Comparison of ENCODE assay signal across 7 cellular contexts in genomic region chr18:74497778-74498177, GRCh38. TPM values are rescaled to one million over a fixed set of nuclear protein-coding genes. Genes with fewer than 3 reads are reported as not detected.
DNase-seq lines count a peak whose midpoint lies in the region; FAIRE-seq and TF ChIP-seq lines count a peak whose summit lies in the region.

No MANE protein-coding gene starts in this region.

- no peaks in the 10 kb centered on the region for H3K9me3 ChIP-seq in trophoblast cell (ENCODE audit: insufficient read depth, low read depth, low read length)

- no peak overlapping the region for H4K12ac ChIP-seq in trophoblast cell (ENCODE audit: low read depth, low read length)

- H3K36me3 ChIP-seq in trophoblast cell (ENCODE audit: control insufficient read depth in 1 of 2, insufficient read depth in 2 of 2, low read length in 2 of 2), result peaks cover 2 to 4% of the 10 kb centered on the region in 2 experiments

- peak overlapping the region; percentile 72 for H3K4ac ChIP-seq in trophoblast cell (ENCODE audit: low read depth, low read length)

- no peak overlapping the region for H2AFZ ChIP-seq in trophoblast cell (ENCODE audit: insufficient read depth, low read length, poor library complexity)

- intact Hi-C loops in dendritic cell treated with granulocyte-macrophage colony-stimulating factor and Interleukin-4, amounts not matched to agents 40 ng/mL and 50 ng/mL, for 4 days (cut with micrococcal nuclease), result loop anchor here (10.0 kb wide), 1 partner anchor 57 kb away; no protein-coding TSS in a partner anchor

- no peak overlapping the region for H4K91ac ChIP-seq in trophoblast cell (ENCODE audit: low read depth, low read length)

- DNase-seq in GM12892 (ENCODE audit: insufficient read length) (no peak), NB4 (ENCODE audit: low read depth) (peak; percentile 18), trophoblast cell (peak in 1 of 2 donors; percentile 3), HUDEP-2 (lab: John Stamatoyannopoulos, UW; ENCODE audit: unreplicated experiment in 76 of 76) (no peak), hypothalamus (lab: John Stamatoyannopoulos, UW) (no peak), NCI-H2029 treated with DMSO at 0.1 percent for 48 hours (lab: John Stamatoyannopoulos, UW) (no peak)

- H2BK12ac ChIP-seq in trophoblast cell (ENCODE audit: low read length), result no peak overlapping the region

- peak overlapping the region; percentile 94 for H3K27ac Mint-ChIP-seq in dendritic cell treated with granulocyte-macrophage colony-stimulating factor and Interleukin-4, amounts not matched to agents 40 ng/mL and 50 ng/mL, for 4 days

- H3K23ac ChIP-seq in trophoblast cell (ENCODE audit: low read length), result no peak overlapping the region

- peak overlapping the region; percentile 81 for H3K4me3 Mint-ChIP-seq in dendritic cell treated with granulocyte-macrophage colony-stimulating factor and Interleukin-4, amounts not matched to agents 40 ng/mL and 50 ng/mL, for 4 days

- no peak overlapping the region for H3K18ac ChIP-seq in trophoblast cell (ENCODE audit: low read length)

- H3K27me3 Mint-ChIP-seq in dendritic cell treated with granulocyte-macrophage colony-stimulating factor and Interleukin-4, amounts not matched to agents 40 ng/mL and 50 ng/mL, for 4 days, result no peaks in the 10 kb centered on the region

- H3K9me3 Mint-ChIP-seq in dendritic cell treated with granulocyte-macrophage colony-stimulating factor and Interleukin-4, amounts not matched to agents 40 ng/mL and 50 ng/mL, for 4 days, result no peaks in the 10 kb centered on the region

- H3K4me3 ChIP-seq in NB4 (ENCODE audit: low read depth, low read length), result peak overlapping the region; percentile 23
- H3K4me3 ChIP-seq in trophoblast cell (ENCODE audit: low read depth, low read length), result no peak overlapping the region

- TF ChIP-seq CTCF in NB4 (IDR thresholded peaks at IDR 0.05; ENCODE audit: low read depth, low read length), result no peak

- peaks cover 18 to 19% of the 10 kb centered on the region in 2 experiments for H3K4me1 ChIP-seq in trophoblast cell (ENCODE audit: control insufficient read depth in 1 of 2, insufficient read depth in 2 of 2, low read length in 2 of 2)

- peak; percentile 42 for FAIRE-seq in GM12892 (lab: Jason Lieb, UNC)

- no peaks in the 10 kb centered on the region for H3K27me3 ChIP-seq in trophoblast cell (ENCODE audit: insufficient read depth, low read length)

- peaks cover 40% of the 10 kb centered on the region for H3K36me3 Mint-ChIP-seq in dendritic cell treated with granulocyte-macrophage colony-stimulating factor and Interleukin-4, amounts not matched to agents 40 ng/mL and 50 ng/mL, for 4 days (ENCODE audit: low read depth)

- H2AK5ac ChIP-seq in trophoblast cell (ENCODE audit: low read length), result no peak overlapping the region

- peaks cover 48% of the 10 kb centered on the region for H3K4me1 Mint-ChIP-seq in dendritic cell treated with granulocyte-macrophage colony-stimulating factor and Interleukin-4, amounts not matched to agents 40 ng/mL and 50 ng/mL, for 4 days (ENCODE audit: low read depth)

- H2BK120ac ChIP-seq in trophoblast cell (ENCODE audit: insufficient read depth, low read length, poor library complexity), result no peak overlapping the region

- H3K79me2 ChIP-seq in trophoblast cell (ENCODE audit: control insufficient read depth, insufficient read depth, low read length, poor library complexity), result peaks cover 16% of the 10 kb centered on the region

- H3K27ac ChIP-seq in trophoblast cell (ENCODE audit: low read depth, low read length), result no peak overlapping the region

- TF ChIP-seq POLR2A in GM12892 (IDR thresholded peaks at IDR 0.05; ENCODE audit: low read depth, low read length), result no peak
- no peak for TF ChIP-seq POLR2A in NB4 (IDR thresholded peaks at IDR 0.05; ENCODE audit: extremely low read depth, insufficient read length)

- H3K4me2 ChIP-seq in trophoblast cell (ENCODE audit: low read length), result no peak overlapping the region

- no peak overlapping the region for H4K8ac ChIP-seq in trophoblast cell (ENCODE audit: low read depth, low read length)

- H3K79me1 ChIP-seq in trophoblast cell (ENCODE audit: low read length), result peaks cover 14% of the 10 kb centered on the region

- H3K14ac ChIP-seq in trophoblast cell (ENCODE audit: low read length), result no peak overlapping the region

- no CpG with 5 or more reads among the region's 3 CpGs for WGBS in trophoblast cell (ENCODE audit: extremely low coverage, insufficient coverage, insufficient read length)

- H2BK5ac ChIP-seq in trophoblast cell (ENCODE audit: low read depth, low read length, poor library complexity), result no peak overlapping the region

- no peak overlapping the region for H3K9ac ChIP-seq in trophoblast cell (ENCODE audit: low read length)

RNA-seq across cellular contexts. Expression of gene CNDP2, which starts 1.6 kb away (rescaled TPM):
- 98.3 TPM for polyA plus RNA-seq in GM12892 (2012; ENCODE audit: missing spikeins)
- polyA plus RNA-seq in trophoblast cell (2013), result 190 and 204 TPM in 2 replicates

RNA-seq across cellular contexts. Expression of gene CNDP1, which starts 36.5 kb away (rescaled TPM):
- not detected for polyA plus RNA-seq in GM12892 (2012; ENCODE audit: missing spikeins)
- polyA plus RNA-seq in trophoblast cell (2013), result 0.10 and 0.15 TPM in 2 replicates

RNA-seq across cellular contexts. Expression of gene DIPK1C, which starts 40.7 kb away (rescaled TPM):
- not detected for polyA plus RNA-seq in GM12892 (2012; ENCODE audit: missing spikeins)
- not detected in 2 replicates for polyA plus RNA-seq in trophoblast cell (2013)
